Comparison of ENCODE assay signal across 8 cellular contexts in genomic region chr2:47173986-47174730, GRCh38. TPM values are rescaled to one million over a fixed set of nuclear protein-coding genes. Genes with fewer than 3 reads are reported as not detected.
DNase-seq lines count a peak whose midpoint lies in the region; ATAC-seq and TF ChIP-seq lines count a peak whose summit lies in the region.

No MANE protein-coding gene starts in this region.

- peaks cover 0 to 60% of the 10 kb centered on the region in 2 donors for H3K4me1 ChIP-seq in right atrium auricular region

- no peak for DNase-seq in right atrium auricular region (ENCODE audit: low spot score)
- DNase-seq in left cardiac atrium, result no peak
- no peak for DNase-seq in brain microvascular endothelial cell
- no peak for DNase-seq in mesothelial cell of epicardium (ENCODE audit: low spot score in 2 of 2, unreplicated experiment in 2 of 2)
- no peak for DNase-seq in SW480 (ENCODE audit: low spot score)
- DNase-seq in glomerular visceral epithelial cell (ENCODE audit: extremely low spot score), result no peak
- DNase-seq in iPS-NIHi11 (ENCODE audit: low spot score), result no peak

- intact Hi-C loops in left cardiac atrium (cut with DNase I), result no loop called here

- H3K27me3 Mint-ChIP-seq in mesothelial cell of epicardium (ENCODE audit: low read depth), result no peaks in the 10 kb centered on the region

- peak overlapping the region; percentile 48 for H3K27ac Mint-ChIP-seq in mesothelial cell of epicardium

- peaks cover 58% of the 10 kb centered on the region for H3K4me1 Mint-ChIP-seq in mesothelial cell of epicardium

- in situ Hi-C loops in brain microvascular endothelial cell (cut with HindIII; ENCODE audit: low pct_ligation_motif_present, low sequenced_read_pairs), result loop anchor here (25.0 kb wide), 1 partner anchor 162 kb away; no protein-coding TSS in a partner anchor

- TF ChIP-seq CTCF in right atrium auricular region (IDR thresholded peaks at IDR 0.05) (no peak), brain microvascular endothelial cell (IDR thresholded peaks at IDR 0.05; ENCODE audit: low read depth, low read length, missing control alignments) (no peak), mesothelial cell of epicardium (IDR thresholded peaks at IDR 0.05; ENCODE audit: unreplicated experiment) (no peak)

- peak overlapping the region; percentile 93 to 97 for H3K4me3 ChIP-seq in right atrium auricular region
- peak overlapping the region; percentile 100 for H3K4me3 ChIP-seq in brain microvascular endothelial cell (ENCODE audit: low read depth, low read length)

- no peak for ATAC-seq in left cardiac atrium
- ATAC-seq in HG02678 (IDR thresholded peaks at IDR 0.05; ENCODE audit: unreplicated experiment), result no peak

- H3K27me3 ChIP-seq in right atrium auricular region (no peaks in the 10 kb centered on the region), brain microvascular endothelial cell (replicated peaks) (no peaks in the 10 kb centered on the region)

- H3K9me3 Mint-ChIP-seq in mesothelial cell of epicardium, result no peaks in the 10 kb centered on the region

- H3K36me3 ChIP-seq in right atrium auricular region, result peaks cover 18% of the 10 kb centered on the region
- peaks cover 26% of the 10 kb centered on the region for H3K36me3 ChIP-seq in brain microvascular endothelial cell (replicated peaks)

- peaks cover 4% of the 10 kb centered on the region for H3K36me3 Mint-ChIP-seq in mesothelial cell of epicardium

- H3K9me3 ChIP-seq in right atrium auricular region, result no peaks in the 10 kb centered on the region

- H3K4me3 Mint-ChIP-seq in mesothelial cell of epicardium, result peak overlapping the region; percentile 90

- H3K27ac ChIP-seq in right atrium auricular region (peak overlapping the region; percentile 99), brain microvascular endothelial cell (peak overlapping the region; percentile 100)

RNA-seq across cellular contexts. Expression of gene CALM2, which starts 2.2 kb away (rescaled TPM):
- total RNA-seq in right atrium auricular region (100 to 1,000 TPM; 435 to 481 TPM), left cardiac atrium (100 to 1,000 TPM; 435 to 492 TPM), mesothelial cell of epicardium (308 to 312 TPM (median 309 TPM) in 3 replicates)

RNA-seq across cellular contexts. Expression of gene STPG4, which starts 19.1 kb away (rescaled TPM):
- total RNA-seq in right atrium auricular region (not detected), left cardiac atrium (not detected), mesothelial cell of epicardium (0.27 to 0.52 TPM in 2 of 3 replicates, not detected in the other)
